11 cellular contexts compared by ENCODE assay signal in the genomic region with DNA sequence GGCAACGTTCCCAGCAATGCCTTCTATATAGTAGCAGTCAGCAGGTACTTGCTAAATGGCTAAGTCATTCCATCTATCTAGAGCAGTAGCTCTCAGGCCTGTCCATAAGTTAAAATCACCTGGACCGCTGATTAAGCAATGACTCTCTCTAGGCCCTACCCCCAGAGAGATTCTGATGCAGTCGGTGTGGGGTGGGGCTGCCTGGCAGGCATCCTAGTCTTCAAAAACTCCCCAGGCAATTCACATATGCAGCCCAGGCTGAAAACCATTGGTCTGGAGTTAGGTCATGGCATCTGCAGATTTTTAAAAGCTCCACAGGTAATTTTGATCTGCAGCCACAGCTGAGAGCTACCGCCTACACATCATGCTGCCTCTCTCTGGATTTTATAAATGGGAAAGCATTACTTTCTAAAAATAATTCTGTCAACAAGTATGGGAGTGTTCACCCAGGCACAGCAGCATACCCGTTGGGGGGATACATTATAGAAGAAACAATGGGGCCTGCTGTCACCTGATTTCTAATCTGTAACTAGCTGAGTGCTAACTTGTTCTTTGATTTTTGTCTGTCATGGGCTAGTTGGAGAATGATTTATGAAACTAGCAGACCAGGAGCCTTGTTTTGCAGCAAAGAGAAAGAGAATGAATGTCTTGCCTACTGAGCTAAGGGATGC. TPM values are rescaled to one million over a fixed set of nuclear protein-coding genes. Genes with fewer than 3 reads are reported as not detected.
A peak's percentile ranks its signal among the peaks of the same experiment; 100 is the strongest.
DNase-seq lines count a peak whose midpoint lies in the region; ATAC-seq and TF ChIP-seq lines count a peak whose summit lies in the region.
"Had no signal": no experiment of that assay in that cellular context is flagged by ENCODE, and none has a peak within 500 bp of the region (broad histone marks: within the 10 kb centered on the region; RNA-seq: fewer than 3 reads in every experiment).

No MANE protein-coding gene starts in this region.

- H3K4me3 ChIP-seq in right atrium auricular region: no peak overlapping the region
- H3K4me3 ChIP-seq in smooth muscle cell: no peak overlapping the region
- H3K4me3 ChIP-seq in lower leg skin (ENCODE audit: low read depth, poor library complexity, severe bottlenecking): no peak overlapping the region
- H3K4me3 ChIP-seq: prostate gland had no signal

- peak overlapping the region; percentile 78 to 91 for H3K27ac ChIP-seq in right atrium auricular region
- H3K27ac ChIP-seq in smooth muscle cell (ENCODE audit: low read depth): no peak overlapping the region
- no peak overlapping the region for H3K27ac ChIP-seq in CD4-positive, alpha-beta T cell (ENCODE audit: low read depth, low read length)
- H3K27ac ChIP-seq: prostate gland had no signal

- 51% methylated on average over 5 of the region's 5 CpGs for WGBS in smooth muscle cell (ENCODE audit: low lambda C conversion rate)
- 31 to 34% methylated on average over 5 of the region's 5 CpGs for WGBS in lower leg skin, 2 donors

- no peaks in the 10 kb centered on the region for H3K79me2 ChIP-seq in smooth muscle cell (ENCODE audit: low read depth)

- H3K27ac Mint-ChIP-seq in WTC11: no peak overlapping the region
- no peak overlapping the region for H3K27ac Mint-ChIP-seq in CD4-positive, alpha-beta T cell

- H3K27me3 ChIP-seq in right atrium auricular region (no peaks in the 10 kb centered on the region), smooth muscle cell (ENCODE audit: low read depth) (no peaks in the 10 kb centered on the region)
- H3K27me3 ChIP-seq in CD4-positive, alpha-beta T cell (ENCODE audit: control insufficient read depth, insufficient read depth, low read length): no peaks in the 10 kb centered on the region

- DNase-seq in NCI-H1436 (lab: John Stamatoyannopoulos, UW) (peak; percentile 17), NCI-H1436 treated with DMSO at 0.1 percent for 48 hours (lab: John Stamatoyannopoulos, UW) (no peak), WTC11 (ENCODE audit: low spot score) (no peak), right atrium auricular region (ENCODE audit: low spot score) (no peak), smooth muscle cell (lab: John Stamatoyannopoulos, UW; ENCODE audit: unreplicated experiment) (no peak), lower leg skin (ENCODE audit: low spot score in 2 of 2) (no peak), NCI-H510A treated with DMSO at 0.1 percent for 48 hours (lab: John Stamatoyannopoulos, UW) (no peak)
- DNase-seq in CD4-positive, alpha-beta T cell: no peak
- DNase-seq: GF-D8 had no signal

- peaks cover 17% of the 10 kb centered on the region for H3K36me3 Mint-ChIP-seq in WTC11
- no peaks in the 10 kb centered on the region for H3K36me3 Mint-ChIP-seq in CD4-positive, alpha-beta T cell (ENCODE audit: low read depth)

- peaks cover 27% of the 10 kb centered on the region for H3K9me3 Mint-ChIP-seq in WTC11
- peaks cover 7% of the 10 kb centered on the region for H3K9me3 Mint-ChIP-seq in CD4-positive, alpha-beta T cell

- TF ChIP-seq POLR2A in lower leg skin (IDR thresholded peaks at IDR 0.05): no peak

- H3F3A ChIP-seq in smooth muscle cell (ENCODE audit: low read depth): no peaks in the 10 kb centered on the region

- no peak overlapping the region for H3K9ac ChIP-seq in smooth muscle cell (ENCODE audit: low read depth)

- intact Hi-C loops in lower leg skin (cut with DNase I; ENCODE audit: low total_unique reads): no loop called here
- intact Hi-C loops in CD4-positive, alpha-beta T cell (cut with DNase I, micrococcal nuclease): no loop called here

- ATAC-seq in WTC11: peak; percentile 8
- no peak for ATAC-seq in CD4-positive, alpha-beta T cell (ENCODE audit: poor library complexity)
- ATAC-seq: left lobe of liver had no signal

- peaks cover 38% of the 10 kb centered on the region for H3K4me1 Mint-ChIP-seq in WTC11
- H3K4me1 Mint-ChIP-seq in CD4-positive, alpha-beta T cell (ENCODE audit: low read depth): no peaks in the 10 kb centered on the region

- TF ChIP-seq CTCF in WTC11 (IDR thresholded peaks at IDR 0.05) (no peak), right atrium auricular region (IDR thresholded peaks at IDR 0.05) (no peak), smooth muscle cell (IDR thresholded peaks at IDR 0.05; ENCODE audit: borderline replicate concordance, insufficient read depth, poor library complexity, severe bottlenecking) (no peak), lower leg skin (IDR thresholded peaks at IDR 0.05) (no peak)
- no peak for TF ChIP-seq CTCF in CD4-positive, alpha-beta T cell (IDR thresholded peaks at IDR 0.05)

- no peaks in the 10 kb centered on the region for H3K9me3 ChIP-seq in right atrium auricular region
- H3K9me3 ChIP-seq in smooth muscle cell (replicated peaks; ENCODE audit: low read depth): no peaks in the 10 kb centered on the region
- H3K9me3 ChIP-seq in CD4-positive, alpha-beta T cell (ENCODE audit: control insufficient read depth, low read length): no peaks in the 10 kb centered on the region
- H3K9me3 ChIP-seq: prostate gland had no signal

- H3K4me3 Mint-ChIP-seq in WTC11: no peak overlapping the region
- H3K4me3 Mint-ChIP-seq in CD4-positive, alpha-beta T cell: no peak overlapping the region

- no peaks in the 10 kb centered on the region for H4K20me1 ChIP-seq in smooth muscle cell (ENCODE audit: low read depth)

- no peaks in the 10 kb centered on the region for H3K27me3 Mint-ChIP-seq in WTC11 (ENCODE audit: low read depth)
- no peaks in the 10 kb centered on the region for H3K27me3 Mint-ChIP-seq in CD4-positive, alpha-beta T cell

- POLR2A ChIA-PET in WTC11 (lab: Charles Lee): no interaction called here
- POLR2A ChIA-PET in CD4-positive, alpha-beta T cell (lab: Charles Lee): no interaction called here

- H2AFZ ChIP-seq in smooth muscle cell (ENCODE audit: low read depth): peak overlapping the region; percentile 33

- CTCF ChIA-PET in WTC11 (lab: Charles Lee): interaction anchor here (0.9 to 2.4 kb wide), 3 partner anchors 42 to 160 kb away, joined by 3 to 16 read pairs (median 10); a partner anchor contains a TSS
- CTCF ChIA-PET in CD4-positive, alpha-beta T cell (lab: Charles Lee): interaction anchor here (0.9 kb wide), 1 partner anchor 12 kb away, joined by 3 read pairs; no protein-coding TSS in a partner anchor

- H3K36me3 ChIP-seq in right atrium auricular region: no peaks in the 10 kb centered on the region
- H3K36me3 ChIP-seq in smooth muscle cell (ENCODE audit: low read depth): peaks cover 2% of the 10 kb centered on the region
- H3K36me3 ChIP-seq: prostate gland had no signal

- H3K4me1 ChIP-seq in right atrium auricular region (peaks cover 0 to 30% of the 10 kb centered on the region in 2 donors), smooth muscle cell (ENCODE audit: low read depth) (no peaks in the 10 kb centered on the region)
- H3K4me1 ChIP-seq: prostate gland had no signal

- no peak overlapping the region for H3K4me2 ChIP-seq in smooth muscle cell

TF ChIP-seq in WTC11, 78 proteins besides CTCF, POLR2A, EP300 and RAD21 (continues in another document):
- TF ChIP-seq, protein P1, sequence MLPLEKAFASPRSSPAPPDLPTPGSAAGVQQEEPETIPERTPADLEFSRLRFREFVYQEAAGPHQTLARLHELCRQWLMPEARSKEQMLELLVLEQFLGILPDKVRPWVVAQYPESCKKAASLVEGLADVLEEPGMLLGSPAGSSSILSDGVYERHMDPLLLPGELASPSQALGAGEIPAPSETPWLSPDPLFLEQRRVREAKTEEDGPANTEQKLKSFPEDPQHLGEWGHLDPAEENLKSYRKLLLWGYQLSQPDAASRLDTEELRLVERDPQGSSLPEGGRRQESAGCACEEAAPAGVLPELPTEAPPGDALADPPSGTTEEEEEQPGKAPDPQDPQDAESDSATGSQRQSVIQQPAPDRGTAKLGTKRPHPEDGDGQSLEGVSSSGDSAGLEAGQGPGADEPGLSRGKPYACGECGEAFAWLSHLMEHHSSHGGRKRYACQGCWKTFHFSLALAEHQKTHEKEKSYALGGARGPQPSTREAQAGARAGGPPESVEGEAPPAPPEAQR (CRISPR knock-in tag; IDR thresholded peaks at IDR 0.05): no peak
- no peak for TF ChIP-seq CBFB (CRISPR knock-in tag; IDR thresholded peaks at IDR 0.05; ENCODE audit: low read depth)
- TF ChIP-seq, protein P2, sequence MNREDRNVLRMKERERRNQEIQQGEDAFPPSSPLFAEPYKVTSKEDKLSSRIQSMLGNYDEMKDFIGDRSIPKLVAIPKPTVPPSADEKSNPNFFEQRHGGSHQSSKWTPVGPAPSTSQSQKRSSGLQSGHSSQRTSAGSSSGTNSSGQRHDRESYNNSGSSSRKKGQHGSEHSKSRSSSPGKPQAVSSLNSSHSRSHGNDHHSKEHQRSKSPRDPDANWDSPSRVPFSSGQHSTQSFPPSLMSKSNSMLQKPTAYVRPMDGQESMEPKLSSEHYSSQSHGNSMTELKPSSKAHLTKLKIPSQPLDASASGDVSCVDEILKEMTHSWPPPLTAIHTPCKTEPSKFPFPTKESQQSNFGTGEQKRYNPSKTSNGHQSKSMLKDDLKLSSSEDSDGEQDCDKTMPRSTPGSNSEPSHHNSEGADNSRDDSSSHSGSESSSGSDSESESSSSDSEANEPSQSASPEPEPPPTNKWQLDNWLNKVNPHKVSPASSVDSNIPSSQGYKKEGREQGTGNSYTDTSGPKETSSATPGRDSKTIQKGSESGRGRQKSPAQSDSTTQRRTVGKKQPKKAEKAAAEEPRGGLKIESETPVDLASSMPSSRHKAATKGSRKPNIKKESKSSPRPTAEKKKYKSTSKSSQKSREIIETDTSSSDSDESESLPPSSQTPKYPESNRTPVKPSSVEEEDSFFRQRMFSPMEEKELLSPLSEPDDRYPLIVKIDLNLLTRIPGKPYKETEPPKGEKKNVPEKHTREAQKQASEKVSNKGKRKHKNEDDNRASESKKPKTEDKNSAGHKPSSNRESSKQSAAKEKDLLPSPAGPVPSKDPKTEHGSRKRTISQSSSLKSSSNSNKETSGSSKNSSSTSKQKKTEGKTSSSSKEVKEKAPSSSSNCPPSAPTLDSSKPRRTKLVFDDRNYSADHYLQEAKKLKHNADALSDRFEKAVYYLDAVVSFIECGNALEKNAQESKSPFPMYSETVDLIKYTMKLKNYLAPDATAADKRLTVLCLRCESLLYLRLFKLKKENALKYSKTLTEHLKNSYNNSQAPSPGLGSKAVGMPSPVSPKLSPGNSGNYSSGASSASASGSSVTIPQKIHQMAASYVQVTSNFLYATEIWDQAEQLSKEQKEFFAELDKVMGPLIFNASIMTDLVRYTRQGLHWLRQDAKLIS (CRISPR knock-in tag; IDR thresholded peaks at IDR 0.05; ENCODE audit: borderline replicate concordance): no peak
- no peak for TF ChIP-seq ZBTB21 (CRISPR knock-in tag; IDR thresholded peaks at IDR 0.05; ENCODE audit: borderline replicate concordance)
- no peak for TF ChIP-seq FOXJ3 (CRISPR knock-in tag; IDR thresholded peaks at IDR 0.05; ENCODE audit: borderline replicate concordance)
- no peak for TF ChIP-seq ZNF263 (CRISPR knock-in tag; IDR thresholded peaks at IDR 0.05; ENCODE audit: low read depth)

RNA-seq across cellular contexts. Expression of a gene that starts 44.1 kb away (rescaled TPM):
- total RNA-seq in WTC11 (2021) (7.5 to 8.8 TPM (median 8.1 TPM) in 3 replicates), right atrium auricular region (10 to 100 TPM; 41.8 to 62.0 TPM), smooth muscle cell (40.6 and 45.8 TPM in 2 replicates), lower leg skin (10 to 100 TPM; 16.3 to 52.2 (median 25.7) TPM)
- polyA plus RNA-seq in smooth muscle cell: 17.9 and 22.8 TPM in 2 replicates
- total RNA-seq in CD4-positive, alpha-beta T cell: 10 to 100 TPM; 74.2 to 76.7 TPM

Comparison
In these comparisons a context has a peak if more than half of its experiments do, and no peak if none do; other contexts are left out.
1. H3K27ac ChIP-seq: peak in right atrium auricular region (2 of 2); none in smooth muscle cell (single experiment) and CD4-positive, alpha-beta T cell (single experiment).